Comparison of ENCODE assay signal across 8 cellular contexts in genomic region chr12:49109631-49110172, GRCh38. TPM values are rescaled to one million over a fixed set of nuclear protein-coding genes. Genes with fewer than 3 reads are reported as not detected.
DNase-seq lines count a peak whose midpoint lies in the region; ATAC-seq and TF ChIP-seq lines count a peak whose summit lies in the region.

No MANE protein-coding gene starts in this region.

- H3K4me1 Mint-ChIP-seq in T-helper 2 cell treated with Interferon-gamma antibody and Interleukin-4, amounts not matched to agents 5 μg/mL and 100 μg/mL, for 36 hours (ENCODE audit: low read depth): peaks cover 24% of the 10 kb centered on the region

- no peaks in the 10 kb centered on the region for H3K27me3 Mint-ChIP-seq in T-helper 2 cell treated with Interferon-gamma antibody and Interleukin-4, amounts not matched to agents 5 μg/mL and 100 μg/mL, for 36 hours (ENCODE audit: low read depth)

- TF ChIP-seq CTCF in astrocyte of the spinal cord (IDR thresholded peaks at IDR 0.05; ENCODE audit: low read depth, low read length) (no peak), liver (IDR thresholded peaks at IDR 0.05; ENCODE audit: low read depth, low read length, missing input control) (no peak)

- peak overlapping the region in 1 of 2 donors; percentile 36 for H3K9ac ChIP-seq in liver (ENCODE audit: low read depth in 1 of 2, low read length in 2 of 2)

- H3K4me3 ChIP-seq in astrocyte of the spinal cord (ENCODE audit: low read depth, low read length): peak overlapping the region; percentile 94
- H3K4me3 ChIP-seq in liver (ENCODE audit: low read depth in 1 of 3, low read length in 3 of 3): peak overlapping the region; percentile 64 to 90 (median 80)
- peak overlapping the region; percentile 91 for H3K4me3 ChIP-seq in thymus (ENCODE audit: low read length)

- H3K27me3 ChIP-seq in liver (ENCODE audit: control insufficient read depth in 4 of 4, insufficient read depth in 4 of 4, low read length in 3 of 4): no peaks in the 10 kb centered on the region
- H3K27me3 ChIP-seq in thymus (ENCODE audit: control insufficient read depth, insufficient read depth): no peaks in the 10 kb centered on the region

- H3K4me3 Mint-ChIP-seq in T-helper 2 cell treated with Interferon-gamma antibody and Interleukin-4, amounts not matched to agents 5 μg/mL and 100 μg/mL, for 36 hours: peak overlapping the region; percentile 98

- H3K27ac ChIP-seq in liver (ENCODE audit: low read depth in 1 of 2, low read length in 2 of 2): peak overlapping the region; percentile 95 to 96
- peak overlapping the region; percentile 97 for H3K27ac ChIP-seq in thymus (ENCODE audit: low read depth)

- no peak for ATAC-seq in HG03565 (IDR thresholded peaks at IDR 0.05; ENCODE audit: unreplicated experiment)

- in situ Hi-C loops in astrocyte of the spinal cord (cut with HindIII; ENCODE audit: low sequenced_read_pairs): no loop called here

- H3K9me3 Mint-ChIP-seq in T-helper 2 cell treated with Interferon-gamma antibody and Interleukin-4, amounts not matched to agents 5 μg/mL and 100 μg/mL, for 36 hours: no peaks in the 10 kb centered on the region

- H3K9me3 ChIP-seq in liver (ENCODE audit: control insufficient read depth in 4 of 4, low read length in 3 of 4) (no peaks in the 10 kb centered on the region), thymus (ENCODE audit: control insufficient read depth) (no peaks in the 10 kb centered on the region)

- peak overlapping the region; percentile 86 for H3K27ac Mint-ChIP-seq in T-helper 2 cell treated with Interferon-gamma antibody and Interleukin-4, amounts not matched to agents 5 μg/mL and 100 μg/mL, for 36 hours

- no peak for DNase-seq in T-helper 2 cell treated with Interferon-gamma antibody and Interleukin-4, amounts not matched to agents 5 μg/mL and 100 μg/mL, for 36 hours (ENCODE audit: low spot score)
- no peak for DNase-seq in T-helper 2 cell
- no peak for DNase-seq in astrocyte of the spinal cord (ENCODE audit: low read depth, low spot score)
- no peak for DNase-seq in NCI-H2029 (lab: John Stamatoyannopoulos, UW)
- DNase-seq in NCI-H187 (lab: John Stamatoyannopoulos, UW): no peak

- no peaks in the 10 kb centered on the region for H3K36me3 Mint-ChIP-seq in T-helper 2 cell treated with Interferon-gamma antibody and Interleukin-4, amounts not matched to agents 5 μg/mL and 100 μg/mL, for 36 hours (ENCODE audit: low read depth)

- H3K4me1 ChIP-seq in liver (ENCODE audit: control insufficient read depth in 4 of 4, insufficient read depth in 4 of 4, low read length in 3 of 4) (peaks cover 5 to 22% (median 14%) of the 10 kb centered on the region in 4 donors), thymus (ENCODE audit: control insufficient read depth, insufficient read depth, low read length) (peaks cover 14% of the 10 kb centered on the region)

- no peak for TF ChIP-seq RAD21 in liver (IDR thresholded peaks at IDR 0.05)

- WGBS in liver: 21% methylated on average over 10 of the region's 10 CpGs
- 25% methylated on average over 10 of the region's 10 CpGs for WGBS in thymus

- H3K36me3 ChIP-seq in liver (ENCODE audit: control insufficient read depth in 4 of 4, insufficient read depth in 3 of 4, low read depth in 1 of 4, low read length in 3 of 4) (peaks cover 0 to 7% (median 2%) of the 10 kb centered on the region in 4 donors), thymus (ENCODE audit: control insufficient read depth, insufficient read depth) (peaks cover 14% of the 10 kb centered on the region)

TF ChIP-seq in liver, 16 proteins besides CTCF, POLR2A, EP300 and RAD21:
- TF ChIP-seq JUND (IDR thresholded peaks at IDR 0.05) (no peak), HNF4A (conservative IDR thresholded peaks at IDR 0.05) (no peak), FOXA2 (IDR thresholded peaks at IDR 0.05) (no peak), YY1 (IDR thresholded peaks at IDR 0.05) (no peak), EGR1 (IDR thresholded peaks at IDR 0.05; ENCODE audit: low read depth in 2 of 2) (no peak), REST (IDR thresholded peaks at IDR 0.05) (no peak), NR2F2 (IDR thresholded peaks at IDR 0.05) (no peak), HNF4G (IDR thresholded peaks at IDR 0.05) (no peak)

RNA-seq across cellular contexts. Expression of gene LMBR1L, which starts 0.9 kb away (rescaled TPM):
- 10 to 100 TPM; 13.0 to 23.7 TPM for total RNA-seq in liver
- polyA plus RNA-seq in liver (10 to 100 TPM in 1 of 2 donors, 1 to 10 TPM in 1; 9.3 to 10.5 TPM), thymus (112 TPM)

RNA-seq across cellular contexts. Expression of gene DHH, which starts 15.1 kb away (rescaled TPM):
- under 1 TPM; 0.08 to 0.09 TPM for total RNA-seq in liver
- polyA plus RNA-seq in liver: under 1 TPM in 1 of 2 donors, not detected in 1; 0.09 TPM
- polyA plus RNA-seq in thymus: 0.21 TPM

RNA-seq across cellular contexts. Expression of gene TUBA1B, which starts 21.5 kb away (rescaled TPM):
- total RNA-seq in liver: 1,000 to 10,000 TPM in 1 of 2 donors, 100 to 1,000 TPM in 1; 161 to 1,268 TPM
- polyA plus RNA-seq in liver (100 to 1,000 TPM; 125 to 325 TPM), thymus (285 TPM)

RNA-seq across cellular contexts. Expression of gene RHEBL1, which starts 39.9 kb away (rescaled TPM):
- 1 to 10 TPM in 1 of 2 donors, not detected in 1; 1.2 TPM for total RNA-seq in liver
- polyA plus RNA-seq in liver (under 1 TPM; 0.29 to 0.36 TPM), thymus (1.6 TPM)

RNA-seq across cellular contexts. Expression of gene KMT2D, which starts 49.1 kb away (rescaled TPM):
- total RNA-seq in liver: 10 to 100 TPM; 39.6 to 53.8 TPM
- polyA plus RNA-seq in liver (10 to 100 TPM in 1 of 2 donors, 1 to 10 TPM in 1; 4.5 to 10.3 TPM), thymus (37.4 TPM)
